8 cellular contexts compared by ENCODE assay signal in the genomic region with DNA sequence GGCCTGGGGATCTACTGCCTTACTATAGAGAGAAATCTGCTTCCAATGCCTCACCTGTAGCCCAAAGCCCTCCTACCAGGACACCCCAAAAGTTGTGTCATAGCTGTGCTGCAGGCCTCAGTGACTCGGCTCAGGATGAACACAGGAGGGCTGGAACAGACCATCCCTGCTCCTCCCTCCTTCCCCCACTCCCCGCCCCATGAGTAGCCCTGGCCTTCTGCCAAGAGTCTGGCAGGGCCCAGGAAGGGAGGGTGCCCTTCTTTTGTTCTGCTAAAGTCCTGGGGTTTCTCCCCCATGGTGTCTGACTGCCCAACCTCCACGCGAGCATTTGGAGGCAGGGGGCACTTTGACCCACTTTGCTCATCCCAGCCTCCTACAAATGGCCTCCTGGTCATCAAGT. TPM values are rescaled to one million over a fixed set of nuclear protein-coding genes. Genes with fewer than 3 reads are reported as not detected.
"Had no signal": no experiment of that assay in that cellular context is flagged by ENCODE, and none has a peak within 500 bp of the region (broad histone marks: within the 10 kb centered on the region; RNA-seq: fewer than 3 reads in every experiment).

No MANE protein-coding gene starts in this region.

RNA-seq across cellular contexts. Expression of a gene that starts 24.8 kb away (rescaled TPM):
- total RNA-seq: activated CD4-positive, alpha-beta memory T cell treated with anti-CD3 and anti-CD28 coated beads, Interleukin-2, amount 10 ng/mL, durations not matched to agents 7 days and 5 days; activated CD8-positive, alpha-beta memory T cell treated with anti-CD3 and anti-CD28 coated beads for 36 hours; activated naive CD4-positive, alpha-beta T cell treated with anti-CD3 and anti-CD28 coated beads for 36 hours; activated T-helper 17 cell treated with anti-CD3 and anti-CD28 coated beads, Interleukin-2, amount 50 U/mL, for 72 hours; MCF 10A; NCI-H460; SJCRH30; T-helper 2 cell treated with Interferon-gamma antibody and Interleukin-4, amounts not matched to agents 100 ng/mL and 5 ng/mL, for 36 hours had no signal
